ENCODE assay signal across 1 cellular context in the genomic region with DNA sequence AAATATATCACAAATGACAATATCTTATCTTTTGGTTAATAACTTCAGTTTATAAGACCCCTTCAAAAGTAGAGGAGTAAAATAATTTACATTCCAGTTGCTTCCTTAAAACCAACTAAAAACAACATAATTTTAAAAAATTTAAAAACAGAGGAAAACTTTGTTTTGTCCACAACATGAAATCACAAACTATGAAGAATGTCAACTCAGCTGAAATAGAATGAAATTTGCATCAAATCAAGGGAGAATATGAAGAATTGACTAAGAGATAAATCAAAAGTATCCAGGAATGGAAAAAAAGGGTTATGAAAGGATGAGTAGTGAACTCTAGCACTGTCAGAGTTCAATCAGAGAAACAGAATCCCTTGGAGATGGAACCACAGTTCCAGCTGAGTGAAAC.
A peak's percentile ranks its signal among the peaks of the same experiment; 100 is the strongest.
TF ChIP-seq lines count a peak whose summit lies in the region.

No MANE protein-coding gene starts in this region.

TF ChIP-seq in HepG2, 621 proteins besides CTCF, POLR2A, EP300 and RAD21:
- TF ChIP-seq ZC3H4 (CRISPR knock-in tag; IDR thresholded peaks at IDR 0.05; ENCODE audit: borderline replicate concordance) (no peak), MAFK (conservative IDR thresholded peaks at IDR 0.05 in 1 of 2, IDR thresholded peaks at IDR 0.05 in 1 of 2; ENCODE audit: low read length in 2 of 2) (peak in 1 of 2 experiments; percentile 52; a peak in 2 of 4 replicates), MAFF (IDR thresholded peaks at IDR 0.05; ENCODE audit: low read depth, low read length) (0 out of 2 replicates have a peak, but pooled peaks have one; percentile 24), ZNF44 (CRISPR knock-in tag; IDR thresholded peaks at IDR 0.05) (no peak)
- TF ChIP-seq, protein P1, sequence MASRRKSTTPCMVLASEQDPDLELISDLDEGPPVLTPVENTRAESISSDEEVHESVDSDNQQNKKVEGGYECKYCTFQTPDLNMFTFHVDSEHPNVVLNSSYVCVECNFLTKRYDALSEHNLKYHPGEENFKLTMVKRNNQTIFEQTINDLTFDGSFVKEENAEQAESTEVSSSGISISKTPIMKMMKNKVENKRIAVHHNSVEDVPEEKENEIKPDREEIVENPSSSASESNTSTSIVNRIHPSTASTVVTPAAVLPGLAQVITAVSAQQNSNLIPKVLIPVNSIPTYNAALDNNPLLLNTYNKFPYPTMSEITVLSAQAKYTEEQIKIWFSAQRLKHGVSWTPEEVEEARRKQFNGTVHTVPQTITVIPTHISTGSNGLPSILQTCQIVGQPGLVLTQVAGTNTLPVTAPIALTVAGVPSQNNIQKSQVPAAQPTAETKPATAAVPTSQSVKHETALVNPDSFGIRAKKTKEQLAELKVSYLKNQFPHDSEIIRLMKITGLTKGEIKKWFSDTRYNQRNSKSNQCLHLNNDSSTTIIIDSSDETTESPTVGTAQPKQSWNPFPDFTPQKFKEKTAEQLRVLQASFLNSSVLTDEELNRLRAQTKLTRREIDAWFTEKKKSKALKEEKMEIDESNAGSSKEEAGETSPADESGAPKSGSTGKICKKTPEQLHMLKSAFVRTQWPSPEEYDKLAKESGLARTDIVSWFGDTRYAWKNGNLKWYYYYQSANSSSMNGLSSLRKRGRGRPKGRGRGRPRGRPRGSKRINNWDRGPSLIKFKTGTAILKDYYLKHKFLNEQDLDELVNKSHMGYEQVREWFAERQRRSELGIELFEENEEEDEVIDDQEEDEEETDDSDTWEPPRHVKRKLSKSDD (CRISPR knock-in tag; IDR thresholded peaks at IDR 0.05; ENCODE audit: low read depth): no peak
- TF ChIP-seq, protein P2, sequence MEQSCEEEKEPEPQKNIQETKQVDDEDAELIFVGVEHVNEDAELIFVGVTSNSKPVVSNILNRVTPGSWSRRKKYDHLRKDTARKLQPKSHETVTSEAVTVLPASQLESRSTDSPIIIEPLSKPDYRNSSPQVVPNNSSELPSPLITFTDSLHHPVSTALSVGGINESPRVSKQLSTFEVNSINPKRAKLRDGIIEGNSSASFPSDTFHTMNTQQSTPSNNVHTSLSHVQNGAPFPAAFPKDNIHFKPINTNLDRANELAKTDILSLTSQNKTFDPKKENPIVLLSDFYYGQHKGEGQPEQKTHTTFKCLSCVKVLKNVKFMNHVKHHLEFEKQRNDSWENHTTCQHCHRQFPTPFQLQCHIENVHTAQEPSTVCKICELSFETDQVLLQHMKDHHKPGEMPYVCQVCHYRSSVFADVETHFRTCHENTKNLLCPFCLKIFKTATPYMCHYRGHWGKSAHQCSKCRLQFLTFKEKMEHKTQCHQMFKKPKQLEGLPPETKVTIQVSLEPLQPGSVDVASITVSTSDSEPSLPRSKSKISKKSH (CRISPR knock-in tag; IDR thresholded peaks at IDR 0.05; ENCODE audit: borderline replicate concordance): no peak
- TF ChIP-seq, protein P3, sequence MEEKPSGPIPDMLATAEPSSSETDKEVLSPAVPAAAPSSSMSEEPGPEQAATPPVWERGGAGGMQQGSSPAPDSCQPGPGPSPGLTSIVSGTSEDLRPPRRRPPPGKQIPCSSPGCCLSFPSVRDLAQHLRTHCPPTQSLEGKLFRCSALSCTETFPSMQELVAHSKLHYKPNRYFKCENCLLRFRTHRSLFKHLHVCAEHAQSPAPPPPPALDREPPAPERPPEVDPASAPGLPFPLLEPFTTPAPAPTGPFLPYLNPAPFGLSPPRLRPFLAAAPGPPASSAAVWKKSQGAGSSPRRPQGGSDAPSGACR (CRISPR knock-in tag; IDR thresholded peaks at IDR 0.05): no peak
